ENCODE assay signal across 14 cellular contexts in the genomic region with DNA sequence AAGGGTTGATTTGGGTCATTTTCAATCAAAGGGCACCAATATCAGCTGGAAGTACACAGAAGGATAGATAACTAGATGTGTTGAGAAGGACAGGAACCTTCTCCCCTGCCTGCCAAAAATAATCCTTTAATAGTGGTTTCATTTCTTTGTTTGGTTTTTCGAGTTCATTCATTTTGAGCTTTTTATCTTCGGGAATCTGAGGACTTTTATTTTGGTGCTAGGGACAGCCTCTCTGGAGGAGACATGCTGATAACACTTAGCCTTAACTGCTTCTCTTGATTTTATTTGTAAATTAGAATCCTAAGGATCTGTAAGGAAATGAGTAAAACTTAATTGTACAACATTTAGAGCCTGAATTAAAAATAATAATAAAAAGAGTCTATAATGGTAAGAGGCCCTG. TPM values are rescaled to one million over a fixed set of nuclear protein-coding genes. Genes with fewer than 3 reads are reported as not detected.
DNase-seq lines count a peak whose midpoint lies in the region; ATAC-seq and TF ChIP-seq lines count a peak whose summit lies in the region.
"Had no signal": no experiment of that assay in that cellular context is flagged by ENCODE, and none has a peak within 500 bp of the region (broad histone marks: within the 10 kb centered on the region; RNA-seq: fewer than 3 reads in every experiment).

No MANE protein-coding gene starts in this region.

- dilution Hi-C loops in mammary epithelial cell (cut with HindIII; ENCODE audit: low sequenced_read_pairs) = no loop called here

- H3K4me3 ChIP-seq in left ventricle myocardium inferior = no peak overlapping the region
- no peak overlapping the region for H3K4me3 ChIP-seq in mammary epithelial cell (replicated peaks in 1 of 3; ENCODE audit: insufficient read depth in 1 of 3, low read depth in 2 of 3, low read length in 3 of 3)
- no peak overlapping the region for H3K4me3 ChIP-seq in muscle layer of colon (ENCODE audit: low read depth in 1 of 2, low read length in 2 of 2)
- H3K4me3 ChIP-seq: BLaER1 treated with 17β-estradiol and CSF1 and Interleukin-3, amounts not matched to agents 10 nM and 100 nM had no signal

- peak overlapping the region; percentile 12 for H3K9ac ChIP-seq in mammary epithelial cell (ENCODE audit: insufficient read depth, low read length)
- no peak overlapping the region for H3K9ac ChIP-seq in muscle layer of colon (ENCODE audit: low read length)

- TF ChIP-seq CTCF in left ventricle myocardium inferior (IDR thresholded peaks at IDR 0.05; ENCODE audit: borderline replicate concordance) = no peak
- TF ChIP-seq CTCF in mammary epithelial cell (conservative IDR thresholded peaks at IDR 0.05 in 1 of 2, IDR thresholded peaks at IDR 0.05 in 1 of 2; ENCODE audit: extremely low read depth in 1 of 2, insufficient read depth in 1 of 2, low read depth in 1 of 2, low read length in 2 of 2) = no peak

- H3K36me3 ChIP-seq in left ventricle myocardium inferior = peaks cover 8% of the 10 kb centered on the region
- H3K36me3 ChIP-seq in mammary epithelial cell (ENCODE audit: insufficient read depth, low read length) = no peaks in the 10 kb centered on the region
- no peaks in the 10 kb centered on the region for H3K36me3 ChIP-seq in muscle layer of colon (ENCODE audit: insufficient read depth, low read length)

- no peak overlapping the region for H3K4me2 ChIP-seq in mammary epithelial cell (ENCODE audit: insufficient read depth, low read depth, low read length)

- CTCF ChIA-PET in mammary epithelial cell (lab: Charles Lee; ENCODE audit: low non-redundant PET) = no interaction called here

- H3K4me1 ChIP-seq in left ventricle myocardium inferior (peaks cover 84% of the 10 kb centered on the region), mammary epithelial cell (ENCODE audit: insufficient read depth, low read length) (no peaks in the 10 kb centered on the region), muscle layer of colon (ENCODE audit: insufficient read depth, low read length) (peaks cover 25% of the 10 kb centered on the region)

- no peaks in the 10 kb centered on the region for H3K9me3 ChIP-seq in left ventricle myocardium inferior (replicated peaks)
- no peaks in the 10 kb centered on the region for H3K9me3 ChIP-seq in mammary epithelial cell (replicated peaks; ENCODE audit: insufficient read depth, low read length)
- no peaks in the 10 kb centered on the region for H3K9me3 ChIP-seq in muscle layer of colon (ENCODE audit: low read length)

- no TSS peak for BruUV-seq in mammary epithelial cell (replicated peaks; lab: Mats Ljungman, UMichigan)

- ATAC-seq in Right ventricle myocardium inferior (no peak), HG03097 (IDR thresholded peaks at IDR 0.05; ENCODE audit: low FRiP score, unreplicated experiment) (no peak)
- ATAC-seq: HCT116 had no signal

- H3K27ac ChIP-seq in left ventricle myocardium inferior (replicated peaks) (peak overlapping the region; percentile 28), mammary epithelial cell (ENCODE audit: insufficient read depth, low read depth, low read length) (no peak overlapping the region), muscle layer of colon (ENCODE audit: low read depth, low read length) (peak overlapping the region; percentile 12)
- H3K27ac ChIP-seq: BLaER1 treated with 17β-estradiol and CSF1 and Interleukin-3, amounts not matched to agents 10 nM and 100 nM had no signal

- intact Hi-C loops in left ventricle myocardium inferior (cut with micrococcal nuclease) = no loop called here
- intact Hi-C loops in Right ventricle myocardium inferior (cut with DNase I) = no loop called here
- intact Hi-C loops in mammary epithelial cell (cut with micrococcal nuclease) = no loop called here
- intact Hi-C loops in head of caudate nucleus (cut with DNase I) = no loop called here

- H3K27me3 ChIP-seq in left ventricle myocardium inferior (ENCODE audit: low read depth) = no peaks in the 10 kb centered on the region
- H3K27me3 ChIP-seq in mammary epithelial cell (ENCODE audit: insufficient read depth, low read length) = no peaks in the 10 kb centered on the region
- no peaks in the 10 kb centered on the region for H3K27me3 ChIP-seq in muscle layer of colon (ENCODE audit: control insufficient read depth in 1 of 2, insufficient read depth in 2 of 2, low read length in 2 of 2)
- H3K27me3 ChIP-seq: BLaER1 treated with 17β-estradiol and CSF1 and Interleukin-3, amounts not matched to agents 10 nM and 100 nM had no signal

- H2AFZ ChIP-seq in mammary epithelial cell (ENCODE audit: low read depth, low read length) = no peak overlapping the region

- WGBS in mammary epithelial cell (ENCODE audit: low coverage, missing lambda C conversion rate) = 50% methylated on average over 2 of the region's 2 CpGs

- peaks cover 34% of the 10 kb centered on the region for H3K79me2 ChIP-seq in mammary epithelial cell (ENCODE audit: insufficient read depth, low read length)

- DNase-seq in left ventricle myocardium inferior (no peak), Right ventricle myocardium inferior (ENCODE audit: missing footprints) (no peak), mammary epithelial cell (no peak), UCSD-AML1 (lab: John Stamatoyannopoulos, UW; ENCODE audit: unreplicated experiment) (no peak), head of caudate nucleus (no peak)
- DNase-seq: ACHN; Calu3; CD4-positive, alpha-beta T cell; DMS 273 treated with DMSO at 0.1 percent for 48 hours had no signal

- in situ Hi-C loops in mammary epithelial cell (cut with MboI; ENCODE audit: low sequenced_read_pairs in 2 of 2) = no loop called here

- no peaks in the 10 kb centered on the region for H4K20me1 ChIP-seq in mammary epithelial cell (ENCODE audit: insufficient read depth, low read length)

RNA-seq across cellular contexts. Expression of gene PTPRG, which starts 22.5 kb away (rescaled TPM):
- total RNA-seq in left ventricle myocardium inferior = 29.6 TPM
- total RNA-seq in Right ventricle myocardium inferior = 34.1 TPM
- 10 to 100 TPM; 10.5 to 31.2 TPM for total RNA-seq in mammary epithelial cell
- polyA plus RNA-seq in mammary epithelial cell = 11.7 TPM
- polyA minus RNA-seq in mammary epithelial cell = 44.5 TPM
- total RNA-seq: HT-29 had no signal
